In the genomic region with DNA sequence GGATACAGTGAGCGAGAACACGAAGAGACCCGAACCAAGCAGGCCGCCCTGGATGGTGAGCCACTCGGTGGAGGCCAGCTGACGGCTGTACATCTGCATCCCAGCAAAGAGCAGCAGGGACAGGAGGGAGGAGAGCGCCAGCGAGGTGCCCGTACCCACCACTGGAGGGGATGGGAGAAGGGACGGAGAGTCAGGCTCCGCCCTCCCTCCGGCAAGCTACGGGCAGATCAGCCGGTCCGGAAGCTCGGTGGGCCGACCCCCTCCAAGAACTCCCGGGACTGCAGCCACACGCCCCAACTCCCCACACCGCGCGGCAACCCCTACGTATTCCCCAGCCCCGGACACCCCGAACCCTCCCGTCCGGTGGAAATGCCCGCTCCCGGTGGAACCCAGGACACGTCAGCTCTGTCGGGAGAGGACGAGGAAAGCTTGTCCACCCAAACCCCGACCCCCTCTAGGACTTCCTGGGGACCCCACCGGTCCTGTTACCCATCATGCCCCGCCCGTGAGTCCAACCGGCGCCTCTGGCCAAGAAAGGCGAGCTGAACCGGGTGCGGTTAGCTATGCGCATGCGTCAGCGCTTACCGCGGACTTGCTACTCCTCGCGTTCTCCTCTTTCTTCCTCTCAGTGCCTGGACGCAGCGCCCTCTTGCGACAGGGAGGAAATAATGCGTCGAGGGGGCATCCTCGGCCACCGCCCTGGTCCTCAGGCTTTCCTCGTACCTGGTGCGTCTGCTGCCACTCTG, we compare ENCODE assay signal across 8 cellular contexts. TPM values are rescaled to one million over a fixed set of nuclear protein-coding genes. Genes with fewer than 3 reads are reported as not detected.
DNase-seq lines count a peak whose midpoint lies in the region; ATAC-seq and TF ChIP-seq lines count a peak whose summit lies in the region.

A gene (minus strand): TSS at position 573 of the 746 bp plus-strand sequence. CDS start 80 bp downstream, at position 493.

- no peaks in the 10 kb centered on the region for H3K9me3 Mint-ChIP-seq in natural killer cell treated with Interleukin-12 subunit alpha and Interleukin-12 subunit beta and Interleukin-15 and Interleukin-18, amount 100 ng/mL, for 72 hours

- peak within 1 kb of the TSS; percentile 97 to 99 for H3K27ac Mint-ChIP-seq in natural killer cell treated with Interleukin-12 subunit alpha and Interleukin-12 subunit beta and Interleukin-15 and Interleukin-18, amount 100 ng/mL, for 72 hours

- no peaks in the 10 kb centered on the region for H3K27me3 Mint-ChIP-seq in natural killer cell treated with Interleukin-12 subunit alpha and Interleukin-12 subunit beta and Interleukin-15 and Interleukin-18, amount 100 ng/mL, for 72 hours

- peaks cover 15% of the 10 kb centered on the region for H3K36me3 Mint-ChIP-seq in natural killer cell treated with Interleukin-12 subunit alpha and Interleukin-12 subunit beta and Interleukin-15 and Interleukin-18, amount 100 ng/mL, for 72 hours

- peak; percentile 99 for TF ChIP-seq CTCF in LNCAP (IDR thresholded peaks at IDR 0.05)
- TF ChIP-seq CTCF in fibroblast of mammary gland (conservative IDR thresholded peaks at IDR 0.05; ENCODE audit: control insufficient read depth, insufficient read depth, low read depth, low read length), result peak; percentile 94

- peak within 1 kb of the TSS; percentile 96 for H3K4me3 ChIP-seq in fibroblast of mammary gland (ENCODE audit: control insufficient read depth, low read depth, low read length)

- peak; percentile 56 for ATAC-seq in GM21825 (IDR thresholded peaks at IDR 0.05; ENCODE audit: unreplicated experiment)
- ATAC-seq in natural killer cell treated with Interleukin-12 subunit alpha and Interleukin-12 subunit beta and Interleukin-15 and Interleukin-18, amount 100 ng/mL, for 72 hours, result peak; percentile 88 to 89
- ATAC-seq in stimulated activated naive CD8-positive, alpha-beta T cell treated with anti-CD3 and anti-CD28 coated beads, Interleukin-15, Interleukin-2, amounts not matched to agents 100 U/mL and 50 U/mL, for 24 hours, result peak; percentile 78

- peak within 1 kb of the TSS; percentile 99 for H3K4me3 Mint-ChIP-seq in natural killer cell treated with Interleukin-12 subunit alpha and Interleukin-12 subunit beta and Interleukin-15 and Interleukin-18, amount 100 ng/mL, for 72 hours

- peak; percentile 96 for DNase-seq in EH (ENCODE audit: low read depth)
- peak; percentile 99 for DNase-seq in RPMI8226
- DNase-seq in activated T-helper 1 cell treated with anti-CD3 and anti-CD28 coated beads, Interleukin-2, amount 50 U/mL, for 16 hours (ENCODE audit: low read depth in 1 of 2, low spot score in 1 of 2), result peak; percentile 92 to 93
- peak; percentile 96 for DNase-seq in fibroblast of mammary gland (ENCODE audit: low read depth)
- peak; percentile 96 for DNase-seq in natural killer cell treated with Interleukin-12 subunit alpha and Interleukin-12 subunit beta and Interleukin-15 and Interleukin-18, amount 100 ng/mL, for 72 hours (ENCODE audit: low spot score)
- peak; percentile 96 for DNase-seq in stimulated activated naive CD8-positive, alpha-beta T cell treated with anti-CD3 and anti-CD28 coated beads, Interleukin-15, Interleukin-2, amounts not matched to agents 100 U/mL and 50 U/mL, for 24 hours

- H3K4me1 Mint-ChIP-seq in natural killer cell treated with Interleukin-12 subunit alpha and Interleukin-12 subunit beta and Interleukin-15 and Interleukin-18, amount 100 ng/mL, for 72 hours (ENCODE audit: low read depth in 2 of 2), result peaks cover 37 to 42% of the 10 kb centered on the region in 2 donors

RNA-seq across cellular contexts. Expression of the gene that starts here (rescaled TPM):
- 100 to 1,000 TPM; 149 to 223 TPM for total RNA-seq in natural killer cell treated with Interleukin-12 subunit alpha and Interleukin-12 subunit beta and Interleukin-15 and Interleukin-18, amount 100 ng/mL, for 72 hours

Comparison
In these comparisons a context has a peak if more than half of its experiments do, and no peak if none do; other contexts are left out.
1. Peak in every context shown above with its lines: DNase-seq, ATAC-seq and H3K4me3 ChIP-seq.